1 cellular context compared by ENCODE assay signal in genomic region chr17:46147167-46147749, GRCh38.
TF ChIP-seq lines count a peak whose summit lies in the region.

No MANE protein-coding gene starts in this region.

TF ChIP-seq in GM12878, 131 proteins besides CTCF, POLR2A, EP300 and RAD21:
- TF ChIP-seq MLLT1 (IDR thresholded peaks at IDR 0.05) (peak; percentile 55; the same call in 1 of the 2 replicates), DPF2 (IDR thresholded peaks at IDR 0.05) (no peak), YBX1 (IDR thresholded peaks at IDR 0.05) (peak; percentile 42; the same call in 1 of the 2 replicates), HDGF (IDR thresholded peaks at IDR 0.05) (peak; percentile 69), ZNF384 (IDR thresholded peaks at IDR 0.05; ENCODE audit: borderline replicate concordance, low read depth, low read length) (peak; percentile 68), E2F4 (IDR thresholded peaks at IDR 0.05; ENCODE audit: low read depth, low read length) (no peak), ATF3 (IDR thresholded peaks at IDR 0.05; ENCODE audit: borderline replicate concordance, extremely low read depth, low read depth, low read length) (no peak), HDAC6 (IDR thresholded peaks at IDR 0.05; ENCODE audit: unreplicated experiment) (no peak), EZH2 (IDR thresholded peaks at IDR 0.05; ENCODE audit: borderline replicate concordance, control insufficient read depth, low read depth, low read length) (no peak), ZNF687 (IDR thresholded peaks at IDR 0.05) (no peak), MEF2B (IDR thresholded peaks at IDR 0.05; ENCODE audit: partially characterized antibody, poor library complexity, severe bottlenecking) (no peak), CUX1 (IDR thresholded peaks at IDR 0.05; ENCODE audit: insufficient replicate concordance, low read depth, low read length) (no peak), MYB (IDR thresholded peaks at IDR 0.05; ENCODE audit: borderline replicate concordance, low read depth, low read length) (no peak), BMI1 (IDR thresholded peaks at IDR 0.05; ENCODE audit: borderline replicate concordance) (no peak), NBN (IDR thresholded peaks at IDR 0.05) (0 out of 2 replicates have a peak, but pooled peaks have one; percentile 16), USF1 (IDR thresholded peaks at IDR 0.05; ENCODE audit: borderline replicate concordance, extremely low read length, insufficient read depth, low read depth, low read length) (no peak), NR2C2 (IDR thresholded peaks at IDR 0.05; ENCODE audit: borderline replicate concordance, control insufficient read depth, insufficient read length, low read depth) (no peak), ZNF274 (IDR thresholded peaks at IDR 0.05; ENCODE audit: insufficient read depth, insufficient read length) (no peak), SREBF1 (IDR thresholded peaks at IDR 0.05; ENCODE audit: low read length) (0 out of 2 replicates have a peak, but pooled peaks have one; percentile 27), MYC (IDR thresholded peaks at IDR 0.05; ENCODE audit: insufficient read depth, insufficient read length, insufficient replicate concordance, low read length, severe bottlenecking) (no peak), RBBP5 (conservative IDR thresholded peaks at IDR 0.05) (no peak), MEF2A (IDR thresholded peaks at IDR 0.05; ENCODE audit: insufficient read depth, low read depth, low read length) (no peak), CEBPB (IDR thresholded peaks at IDR 0.05; ENCODE audit: borderline replicate concordance in 1 of 2, low read depth in 2 of 2, low read length in 2 of 2) (no peak)
